In the genomic region with DNA sequence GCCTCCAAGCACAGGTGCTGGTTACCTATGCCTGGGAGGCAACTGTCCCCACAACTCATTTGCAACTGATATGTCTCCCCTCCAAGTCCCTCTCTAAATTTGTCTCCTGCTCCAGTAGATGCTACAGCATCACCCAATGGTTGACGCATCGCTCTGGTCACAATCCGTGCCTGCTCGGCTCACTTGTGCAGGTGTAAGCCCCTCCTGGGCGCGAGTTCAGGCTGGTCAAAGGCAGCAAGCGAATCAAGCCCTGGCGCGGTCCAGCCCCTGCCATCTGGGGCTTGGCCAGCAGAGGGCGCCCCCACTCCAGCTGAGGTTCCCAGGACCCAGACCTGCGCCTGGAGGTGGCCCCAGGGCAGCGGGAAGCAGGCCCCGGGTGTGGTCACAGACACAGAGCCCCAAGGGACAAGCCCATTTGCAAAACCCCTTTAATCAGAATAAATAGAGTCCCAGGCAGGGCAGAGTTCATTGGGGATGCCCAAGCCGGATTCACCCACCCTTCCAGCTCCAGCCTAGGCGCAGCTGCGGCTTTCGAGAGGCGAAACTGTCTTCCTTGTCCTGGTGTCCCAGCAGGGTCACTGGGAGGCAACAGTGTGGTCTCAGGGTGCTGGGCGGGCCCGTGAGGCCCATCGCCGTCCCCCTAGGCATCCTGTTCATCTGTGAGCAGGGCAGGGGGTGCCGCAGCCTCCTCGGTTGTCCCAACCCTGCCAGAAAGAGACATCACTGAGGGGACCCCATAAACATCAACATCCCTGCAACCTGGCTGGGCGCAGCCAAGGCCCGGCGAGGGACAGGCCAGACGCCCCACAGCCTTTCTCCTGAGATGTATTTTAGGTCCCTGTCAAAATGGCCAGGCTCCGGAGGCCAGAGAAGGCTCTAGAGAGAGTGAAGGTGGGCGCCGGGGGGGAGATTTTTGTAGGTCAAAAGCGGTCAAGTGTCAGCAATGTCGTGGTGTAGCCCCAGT, we compare ENCODE assay signal across 8 cellular contexts. TPM values are rescaled to one million over a fixed set of nuclear protein-coding genes. Genes with fewer than 3 reads are reported as not detected.
DNase-seq lines count a peak whose midpoint lies in the region; ATAC-seq and TF ChIP-seq lines count a peak whose summit lies in the region.

No MANE protein-coding gene starts in this region.

- H3K4me1 ChIP-seq in colonic mucosa (no peaks in the 10 kb centered on the region), lower lobe of right lung (peaks cover 19% of the 10 kb centered on the region)

- H3K36me3 Mint-ChIP-seq in CD14-positive monocyte, result peaks cover 58 to 86% of the 10 kb centered on the region in 2 donors
- peaks cover 58% of the 10 kb centered on the region for H3K36me3 Mint-ChIP-seq in activated CD4-positive, alpha-beta T cell treated with anti-CD3 and anti-CD28 coated beads, Interleukin-2, amount 10 ng/mL, durations not matched to agents 24 days and 14 days (ENCODE audit: low read depth)

- peak overlapping the region in 6 of 7 donors; percentile 47 to 90 (median 66) for H3K27ac Mint-ChIP-seq in CD14-positive monocyte
- H3K27ac Mint-ChIP-seq in activated CD4-positive, alpha-beta T cell treated with anti-CD3 and anti-CD28 coated beads, Interleukin-2, amount 10 ng/mL, durations not matched to agents 24 days and 14 days, result no peak overlapping the region

- peaks cover 29% of the 10 kb centered on the region for H3K4me1 Mint-ChIP-seq in CD14-positive monocyte
- peaks cover 29% of the 10 kb centered on the region for H3K4me1 Mint-ChIP-seq in activated CD4-positive, alpha-beta T cell treated with anti-CD3 and anti-CD28 coated beads, Interleukin-2, amount 10 ng/mL, durations not matched to agents 24 days and 14 days

- H3K27me3 ChIP-seq in colonic mucosa (no peaks in the 10 kb centered on the region), lower lobe of right lung (ENCODE audit: low read depth) (no peaks in the 10 kb centered on the region)

- intact Hi-C loops in CD14-positive monocyte (cut with micrococcal nuclease), result loop anchor here (2.0 to 10.0 kb wide), 5 partner anchors 14 to 312 kb away; no protein-coding TSS in a partner anchor
- intact Hi-C loops in activated CD4-positive, alpha-beta T cell treated with anti-CD3 and anti-CD28 coated beads, Interleukin-2, amount 10 ng/mL, durations not matched to agents 24 days and 14 days (cut with micrococcal nuclease), result loop anchor here (1.0 to 2.0 kb wide), 5 partner anchors 22 to 138 kb away; a partner anchor contains a TSS
- intact Hi-C loops in colonic mucosa (cut with DNase I), result loop anchor here (2.0 to 5.0 kb wide), 2 partner anchors 65 to 138 kb away; no protein-coding TSS in a partner anchor
- intact Hi-C loops in lower lobe of right lung (cut with DNase I), result no loop called here

- H3K27me3 Mint-ChIP-seq in CD14-positive monocyte (ENCODE audit: low read depth in 3 of 3), result peaks cover 0 to 5% (median 0%) of the 10 kb centered on the region in 3 donors
- no peaks in the 10 kb centered on the region for H3K27me3 Mint-ChIP-seq in activated CD4-positive, alpha-beta T cell treated with anti-CD3 and anti-CD28 coated beads, Interleukin-2, amount 10 ng/mL, durations not matched to agents 24 days and 14 days

- TF ChIP-seq CTCF in CD14-positive monocyte (IDR thresholded peaks at IDR 0.05) (peak; percentile 98), colonic mucosa (IDR thresholded peaks at IDR 0.05) (peak; percentile 99), lower lobe of right lung (IDR thresholded peaks at IDR 0.05) (peak; percentile 100)

- peak overlapping the region in 1 of 2 donors; percentile 30 for H3K4me3 Mint-ChIP-seq in CD14-positive monocyte
- H3K4me3 Mint-ChIP-seq in activated CD4-positive, alpha-beta T cell treated with anti-CD3 and anti-CD28 coated beads, Interleukin-2, amount 10 ng/mL, durations not matched to agents 24 days and 14 days, result no peak overlapping the region

- DNase-seq in CD14-positive monocyte (ENCODE audit: low spot score), result peak; percentile 81
- peak; percentile 94 for DNase-seq in GM19240 (ENCODE audit: insufficient read length, low spot score)
- DNase-seq in NCI-H2227 treated with DMSO at 0.1 percent for 48 hours (lab: John Stamatoyannopoulos, UW), result peak; percentile 59
- peak; percentile 94 for DNase-seq in activated CD4-positive, alpha-beta T cell treated with anti-CD3 and anti-CD28 coated beads, Interleukin-2, amount 10 ng/mL, durations not matched to agents 24 days and 14 days
- peak; percentile 86 for DNase-seq in colonic mucosa
- DNase-seq in lower lobe of right lung, result peak; percentile 86
- peak; percentile 57 to 64 for DNase-seq in stimulated activated CD8-positive, alpha-beta memory T cell treated with anti-CD3 and anti-CD28 coated beads, Interleukin-15, amount 100 ng/mL, for 48 hours (ENCODE audit: low read depth in 2 of 2)

- H3K36me3 ChIP-seq in colonic mucosa (peaks cover 3% of the 10 kb centered on the region), lower lobe of right lung (peaks cover 67% of the 10 kb centered on the region)

- H3K27ac ChIP-seq in colonic mucosa (no peak overlapping the region), lower lobe of right lung (no peak overlapping the region)

- H3K9me3 Mint-ChIP-seq in CD14-positive monocyte, result peaks cover 0 to 2% (median 0%) of the 10 kb centered on the region in 7 donors
- no peaks in the 10 kb centered on the region for H3K9me3 Mint-ChIP-seq in activated CD4-positive, alpha-beta T cell treated with anti-CD3 and anti-CD28 coated beads, Interleukin-2, amount 10 ng/mL, durations not matched to agents 24 days and 14 days

- ATAC-seq in lower lobe of right lung, result peak; percentile 86 to 89
- ATAC-seq in HG03460 (IDR thresholded peaks at IDR 0.05; ENCODE audit: unreplicated experiment), result no peak

- H3K4me3 ChIP-seq in colonic mucosa (no peak overlapping the region), lower lobe of right lung (no peak overlapping the region)

- H3K9me3 ChIP-seq in colonic mucosa (no peaks in the 10 kb centered on the region), lower lobe of right lung (no peaks in the 10 kb centered on the region)

- peak overlapping the region in 1 of 2 donors; percentile 47 for H3K9ac ChIP-seq in colonic mucosa (ENCODE audit: low read depth in 2 of 2, low read length in 2 of 2)

RNA-seq across cellular contexts. Expression of a gene that starts 15.8 kb away (rescaled TPM):
- 10 to 100 TPM; 60.1 to 79.2 TPM for polyA plus RNA-seq in CD14-positive monocyte
- 250 and 251 TPM in 2 replicates for total RNA-seq in activated CD4-positive, alpha-beta T cell treated with anti-CD3 and anti-CD28 coated beads, Interleukin-2, amount 10 ng/mL, durations not matched to agents 24 days and 14 days
- total RNA-seq in colonic mucosa (100 to 1,000 TPM; 108 to 159 TPM), lower lobe of right lung (173 TPM)

RNA-seq across cellular contexts. Expression of a gene that starts 17.8 kb away (rescaled TPM):
- 10 to 100 TPM; 13.3 to 15.1 TPM for polyA plus RNA-seq in CD14-positive monocyte
- total RNA-seq in activated CD4-positive, alpha-beta T cell treated with anti-CD3 and anti-CD28 coated beads, Interleukin-2, amount 10 ng/mL, durations not matched to agents 24 days and 14 days, result 231 and 234 TPM in 2 replicates
- total RNA-seq in colonic mucosa (1 to 10 TPM; 5.3 to 5.4 TPM), lower lobe of right lung (33.8 TPM)

RNA-seq across cellular contexts. Expression of a gene that starts 33.4 kb away (rescaled TPM):
- not detected for polyA plus RNA-seq in CD14-positive monocyte
- not detected in 2 replicates for total RNA-seq in activated CD4-positive, alpha-beta T cell treated with anti-CD3 and anti-CD28 coated beads, Interleukin-2, amount 10 ng/mL, durations not matched to agents 24 days and 14 days
- total RNA-seq in colonic mucosa (under 1 TPM in 1 of 2 donors, not detected in 1; 0.20 TPM), lower lobe of right lung (not detected)

RNA-seq across cellular contexts. Expression of a gene that starts 55.6 kb away (rescaled TPM):
- polyA plus RNA-seq in CD14-positive monocyte, result 100 to 1,000 TPM; 350 to 402 TPM
- 123 and 125 TPM in 2 replicates for total RNA-seq in activated CD4-positive, alpha-beta T cell treated with anti-CD3 and anti-CD28 coated beads, Interleukin-2, amount 10 ng/mL, durations not matched to agents 24 days and 14 days
- total RNA-seq in colonic mucosa, result 100 to 1,000 TPM; 256 to 395 TPM
- 217 TPM for total RNA-seq in lower lobe of right lung
